ENCODE assay signal across 1 cellular context in genomic region chr16:1330260-1330914, GRCh38.
TF ChIP-seq lines count a peak whose summit lies in the region.

No MANE protein-coding gene starts in this region.

TF ChIP-seq in HepG2, 621 proteins besides CTCF, POLR2A, EP300 and RAD21 (continued from another document and continues in another):
- TF ChIP-seq, protein P1, sequence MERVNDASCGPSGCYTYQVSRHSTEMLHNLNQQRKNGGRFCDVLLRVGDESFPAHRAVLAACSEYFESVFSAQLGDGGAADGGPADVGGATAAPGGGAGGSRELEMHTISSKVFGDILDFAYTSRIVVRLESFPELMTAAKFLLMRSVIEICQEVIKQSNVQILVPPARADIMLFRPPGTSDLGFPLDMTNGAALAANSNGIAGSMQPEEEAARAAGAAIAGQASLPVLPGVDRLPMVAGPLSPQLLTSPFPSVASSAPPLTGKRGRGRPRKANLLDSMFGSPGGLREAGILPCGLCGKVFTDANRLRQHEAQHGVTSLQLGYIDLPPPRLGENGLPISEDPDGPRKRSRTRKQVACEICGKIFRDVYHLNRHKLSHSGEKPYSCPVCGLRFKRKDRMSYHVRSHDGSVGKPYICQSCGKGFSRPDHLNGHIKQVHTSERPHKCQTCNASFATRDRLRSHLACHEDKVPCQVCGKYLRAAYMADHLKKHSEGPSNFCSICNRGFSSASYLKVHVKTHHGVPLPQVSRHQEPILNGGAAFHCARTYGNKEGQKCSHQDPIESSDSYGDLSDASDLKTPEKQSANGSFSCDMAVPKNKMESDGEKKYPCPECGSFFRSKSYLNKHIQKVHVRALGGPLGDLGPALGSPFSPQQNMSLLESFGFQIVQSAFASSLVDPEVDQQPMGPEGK (CRISPR knock-in tag; IDR thresholded peaks at IDR 0.05) = peak; percentile 37; the same call in 1 of the 2 replicates
- no peak for TF ChIP-seq NCOA1 (CRISPR knock-in tag; IDR thresholded peaks at IDR 0.05)
- TF ChIP-seq ATF3 (CRISPR knock-in tag; IDR thresholded peaks at IDR 0.05) = no peak
- no peak for TF ChIP-seq ELK4 (CRISPR knock-in tag; IDR thresholded peaks at IDR 0.05; ENCODE audit: borderline replicate concordance)
- TF ChIP-seq ZNF124 (CRISPR knock-in tag; IDR thresholded peaks at IDR 0.05) = no peak
- TF ChIP-seq PITX1 (CRISPR knock-in tag; IDR thresholded peaks at IDR 0.05) = no peak
- no peak for TF ChIP-seq CEBPZ (IDR thresholded peaks at IDR 0.05; ENCODE audit: low read length)
- TF ChIP-seq ZNF333 (CRISPR knock-in tag; IDR thresholded peaks at IDR 0.05; ENCODE audit: borderline replicate concordance) = no peak
- TF ChIP-seq, protein P2, sequence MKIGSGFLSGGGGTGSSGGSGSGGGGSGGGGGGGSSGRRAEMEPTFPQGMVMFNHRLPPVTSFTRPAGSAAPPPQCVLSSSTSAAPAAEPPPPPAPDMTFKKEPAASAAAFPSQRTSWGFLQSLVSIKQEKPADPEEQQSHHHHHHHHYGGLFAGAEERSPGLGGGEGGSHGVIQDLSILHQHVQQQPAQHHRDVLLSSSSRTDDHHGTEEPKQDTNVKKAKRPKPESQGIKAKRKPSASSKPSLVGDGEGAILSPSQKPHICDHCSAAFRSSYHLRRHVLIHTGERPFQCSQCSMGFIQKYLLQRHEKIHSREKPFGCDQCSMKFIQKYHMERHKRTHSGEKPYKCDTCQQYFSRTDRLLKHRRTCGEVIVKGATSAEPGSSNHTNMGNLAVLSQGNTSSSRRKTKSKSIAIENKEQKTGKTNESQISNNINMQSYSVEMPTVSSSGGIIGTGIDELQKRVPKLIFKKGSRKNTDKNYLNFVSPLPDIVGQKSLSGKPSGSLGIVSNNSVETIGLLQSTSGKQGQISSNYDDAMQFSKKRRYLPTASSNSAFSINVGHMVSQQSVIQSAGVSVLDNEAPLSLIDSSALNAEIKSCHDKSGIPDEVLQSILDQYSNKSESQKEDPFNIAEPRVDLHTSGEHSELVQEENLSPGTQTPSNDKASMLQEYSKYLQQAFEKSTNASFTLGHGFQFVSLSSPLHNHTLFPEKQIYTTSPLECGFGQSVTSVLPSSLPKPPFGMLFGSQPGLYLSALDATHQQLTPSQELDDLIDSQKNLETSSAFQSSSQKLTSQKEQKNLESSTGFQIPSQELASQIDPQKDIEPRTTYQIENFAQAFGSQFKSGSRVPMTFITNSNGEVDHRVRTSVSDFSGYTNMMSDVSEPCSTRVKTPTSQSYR (CRISPR knock-in tag; IDR thresholded peaks at IDR 0.05; ENCODE audit: borderline replicate concordance) = no peak
- no peak for TF ChIP-seq ZNF138 (CRISPR knock-in tag; IDR thresholded peaks at IDR 0.05; ENCODE audit: low read depth)
- no peak; the same call in 1 of the 2 replicates for TF ChIP-seq ZNF563 (CRISPR knock-in tag; IDR thresholded peaks at IDR 0.05)
- no peak for TF ChIP-seq NFIB (CRISPR knock-in tag; IDR thresholded peaks at IDR 0.05; ENCODE audit: borderline replicate concordance)
- no peak for TF ChIP-seq ETV5 (CRISPR knock-in tag; IDR thresholded peaks at IDR 0.05; ENCODE audit: borderline replicate concordance)
- TF ChIP-seq RFX1 (IDR thresholded peaks at IDR 0.05) = no peak
- TF ChIP-seq MXI1 (IDR thresholded peaks at IDR 0.05; ENCODE audit: borderline replicate concordance, low read depth, low read length) = no peak
- TF ChIP-seq, protein P3, sequence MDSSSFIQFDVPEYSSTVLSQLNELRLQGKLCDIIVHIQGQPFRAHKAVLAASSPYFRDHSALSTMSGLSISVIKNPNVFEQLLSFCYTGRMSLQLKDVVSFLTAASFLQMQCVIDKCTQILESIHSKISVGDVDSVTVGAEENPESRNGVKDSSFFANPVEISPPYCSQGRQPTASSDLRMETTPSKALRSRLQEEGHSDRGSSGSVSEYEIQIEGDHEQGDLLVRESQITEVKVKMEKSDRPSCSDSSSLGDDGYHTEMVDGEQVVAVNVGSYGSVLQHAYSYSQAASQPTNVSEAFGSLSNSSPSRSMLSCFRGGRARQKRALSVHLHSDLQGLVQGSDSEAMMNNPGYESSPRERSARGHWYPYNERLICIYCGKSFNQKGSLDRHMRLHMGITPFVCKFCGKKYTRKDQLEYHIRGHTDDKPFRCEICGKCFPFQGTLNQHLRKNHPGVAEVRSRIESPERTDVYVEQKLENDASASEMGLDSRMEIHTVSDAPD (CRISPR knock-in tag; IDR thresholded peaks at IDR 0.05) = no peak
- TF ChIP-seq TSC22D2 (CRISPR knock-in tag; IDR thresholded peaks at IDR 0.05; ENCODE audit: borderline replicate concordance) = no peak
- no peak for TF ChIP-seq ZNF3 (CRISPR knock-in tag; IDR thresholded peaks at IDR 0.05)
- TF ChIP-seq TGIF2 (CRISPR knock-in tag; IDR thresholded peaks at IDR 0.05) = no peak
- TF ChIP-seq ZNF512 (CRISPR knock-in tag; IDR thresholded peaks at IDR 0.05) = no peak
- TF ChIP-seq TFE3 (CRISPR knock-in tag; IDR thresholded peaks at IDR 0.05) = no peak
- no peak for TF ChIP-seq ZNF414 (CRISPR knock-in tag; IDR thresholded peaks at IDR 0.05)
- no peak for TF ChIP-seq RORA (CRISPR knock-in tag; IDR thresholded peaks at IDR 0.05)
- TF ChIP-seq ZNF431 (CRISPR knock-in tag; IDR thresholded peaks at IDR 0.05; ENCODE audit: borderline replicate concordance, low read depth) = no peak
- TF ChIP-seq THRA (CRISPR knock-in tag; IDR thresholded peaks at IDR 0.05; ENCODE audit: borderline replicate concordance) = no peak
- TF ChIP-seq ARID4A (CRISPR knock-in tag; IDR thresholded peaks at IDR 0.05; ENCODE audit: borderline replicate concordance) = no peak
- TF ChIP-seq MYPOP (CRISPR knock-in tag; IDR thresholded peaks at IDR 0.05) = no peak
- TF ChIP-seq E2F1 (CRISPR knock-in tag; IDR thresholded peaks at IDR 0.05) = no peak
